In the genomic region with DNA sequence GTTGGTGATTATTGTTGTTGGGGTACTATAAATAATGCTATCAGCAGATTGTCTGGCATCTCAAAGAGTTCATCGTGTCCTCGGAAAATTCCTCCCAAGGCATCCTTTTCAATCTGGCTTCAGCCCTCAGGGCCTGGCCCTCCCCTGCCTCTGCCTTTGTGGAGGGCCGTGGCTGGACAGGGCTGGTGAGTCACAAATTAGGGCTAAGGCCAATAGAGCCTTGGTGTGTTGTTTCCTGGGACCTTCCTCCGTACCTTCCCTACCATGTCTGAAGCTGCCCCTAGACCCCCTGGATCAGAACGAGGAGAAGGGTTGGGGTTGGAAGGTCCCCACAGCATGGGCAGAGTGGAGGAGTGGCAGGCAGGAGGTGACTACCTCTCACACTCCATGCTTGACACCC, we compare ENCODE assay signal across 14 cellular contexts. TPM values are rescaled to one million over a fixed set of nuclear protein-coding genes. Genes with fewer than 3 reads are reported as not detected.
DNase-seq lines count a peak whose midpoint lies in the region; ATAC-seq and TF ChIP-seq lines count a peak whose summit lies in the region.
"Had no signal": no experiment of that assay in that cellular context is flagged by ENCODE, and none has a peak within 500 bp of the region (broad histone marks: within the 10 kb centered on the region; RNA-seq: fewer than 3 reads in every experiment).

No MANE protein-coding gene starts in this region.

- peaks cover 31% of the 10 kb centered on the region for H3K4me1 ChIP-seq in osteoblast (ENCODE audit: insufficient read depth, low read length)
- H3K4me1 ChIP-seq: stomach had no signal

- peaks cover 4% of the 10 kb centered on the region for H3K27me3 ChIP-seq in osteoblast (ENCODE audit: insufficient read depth, low read length)
- H3K27me3 ChIP-seq: stomach had no signal

- H3K79me2 ChIP-seq in osteoblast (ENCODE audit: insufficient read depth, low read length): no peaks in the 10 kb centered on the region

- H3K9me3 ChIP-seq in osteoblast (ENCODE audit: low read depth, low read length): no peaks in the 10 kb centered on the region
- H3K9me3 ChIP-seq: stomach had no signal

- peak overlapping the region; percentile 19 for H3K4me2 ChIP-seq in osteoblast (ENCODE audit: insufficient read depth, low read length)

- H3K36me3 ChIP-seq in osteoblast (ENCODE audit: insufficient read depth, low read length): no peaks in the 10 kb centered on the region
- H3K36me3 ChIP-seq: stomach had no signal

- no peak overlapping the region for H2AFZ ChIP-seq in osteoblast (ENCODE audit: low read length)

- TF ChIP-seq POLR2A in erythroblast (IDR thresholded peaks at IDR 0.05; ENCODE audit: low read length): no peak

- peak; percentile 86 for DNase-seq in EL
- peak; percentile 94 for DNase-seq in RPMI7951 (ENCODE audit: low read depth)
- peak; percentile 38 to 66 for DNase-seq in erythroblast (lab: John Stamatoyannopoulos, UW)
- DNase-seq in osteoblast (ENCODE audit: insufficient read length, low spot score, missing footprints): peak; percentile 89
- DNase-seq in ureter (ENCODE audit: low spot score): no peak
- DNase-seq in NCI-H1436 (lab: John Stamatoyannopoulos, UW): no peak
- DNase-seq in activated effector memory CD4-positive, alpha-beta T cell treated with anti-CD3 and anti-CD28 coated beads, Interleukin-2, amount 50 U/mL, for 16 hours: no peak
- DNase-seq: activated naive CD8-positive, alpha-beta T cell treated with anti-CD3 and anti-CD28 coated beads for 36 hours; CD4-positive, alpha-beta memory T cell; left colon; naive thymus-derived CD4-positive, alpha-beta T cell; stomach had no signal

- no peak for ATAC-seq in HG03460 (IDR thresholded peaks at IDR 0.05; ENCODE audit: unreplicated experiment)
- ATAC-seq: left colon; naive thymus-derived CD4-positive, alpha-beta T cell; WTC11 had no signal

- H4K20me1 ChIP-seq in osteoblast (ENCODE audit: insufficient read depth, low read length): no peaks in the 10 kb centered on the region

- TF ChIP-seq CTCF in osteoblast (IDR thresholded peaks at IDR 0.05; ENCODE audit: extremely low read depth, low read depth, low read length): no peak

- no peak overlapping the region for H3K27ac ChIP-seq in osteoblast (ENCODE audit: low read depth, low read length)
- H3K27ac ChIP-seq: stomach had no signal

- no peak overlapping the region for H3K4me3 ChIP-seq in osteoblast (ENCODE audit: insufficient read depth, low read length)
- H3K4me3 ChIP-seq: stomach had no signal

RNA-seq across cellular contexts. Expression of gene LRRC32, which starts 31.2 kb away (rescaled TPM):
- 13.4 and 13.6 TPM in 2 replicates for total RNA-seq in RPMI7951 (2014; rRNA removed; shearing (Covaris generic))
- total RNA-seq in osteoblast (37.6 and 41.3 TPM in 2 replicates), ureter (83.7 TPM)

Comparison
In these comparisons a context has a peak if more than half of its experiments do, and no peak if none do; other contexts are left out.
1. DNase-seq: peak in EL (single experiment), RPMI7951 (single experiment), erythroblast (2 of 2) and osteoblast (single experiment); none in ureter (single experiment), NCI-H1436 (single experiment) and activated effector memory CD4-positive, alpha-beta T cell treated with anti-CD3 and anti-CD28 coated beads, Interleukin-2, amount 50 U/mL, for 16 hours (single experiment).